24 cellular contexts compared by ENCODE assay signal in the genomic region with DNA sequence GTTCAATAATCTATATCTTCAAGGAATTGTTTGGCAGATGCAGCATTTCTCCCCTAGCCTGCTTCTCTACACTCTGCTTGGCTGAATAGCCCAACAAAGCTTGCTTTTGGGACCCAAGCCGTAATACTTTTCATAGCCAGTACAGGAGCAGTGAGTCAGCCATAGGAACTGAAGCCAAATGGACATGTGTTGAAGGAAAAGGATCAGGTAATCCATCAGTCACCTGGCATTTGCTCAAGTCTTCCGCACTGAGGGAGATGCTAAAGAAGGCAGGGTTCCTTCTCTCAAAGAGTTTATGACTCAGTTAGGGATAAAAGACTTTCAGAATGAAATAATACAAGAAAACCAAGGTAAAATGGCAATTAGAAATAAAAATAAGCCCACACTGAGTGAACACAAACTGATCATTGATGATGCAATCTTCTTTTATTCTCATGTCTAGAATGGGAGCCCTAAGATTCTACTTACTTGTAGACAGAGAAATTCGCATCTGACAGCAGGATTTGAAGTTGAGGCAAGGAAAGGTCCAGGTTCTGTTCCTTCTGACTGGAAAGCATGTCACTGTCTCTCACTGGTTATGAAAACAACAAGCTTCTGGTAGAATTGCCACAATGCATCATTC. TPM values are rescaled to one million over a fixed set of nuclear protein-coding genes. Genes with fewer than 3 reads are reported as not detected.
DNase-seq lines count a peak whose midpoint lies in the region; FAIRE-seq and TF ChIP-seq lines count a peak whose summit lies in the region.
"Had no signal": no experiment of that assay in that cellular context is flagged by ENCODE, and none has a peak within 500 bp of the region (broad histone marks: within the 10 kb centered on the region; RNA-seq: fewer than 3 reads in every experiment).

No MANE protein-coding gene starts in this region.

- H3K27me3 Mint-ChIP-seq in T-helper 2 cell treated with Interferon-gamma antibody and Interleukin-4, amounts not matched to agents 5 μg/mL and 100 μg/mL, for 36 hours (ENCODE audit: low read depth) = no peaks in the 10 kb centered on the region
- H3K27me3 Mint-ChIP-seq: activated B cell treated with CpG ODN at 0.5 μM for 24 hours; activated CD4-positive, alpha-beta memory T cell treated with anti-CD3 and anti-CD28 coated beads, Interleukin-2, amount 10 ng/mL, durations not matched to agents 7 days and 5 days; activated naive CD8-positive, alpha-beta T cell; CD4-positive, CD25-positive, alpha-beta regulatory T cell had no signal

- H3K4me3 Mint-ChIP-seq in T-helper 2 cell treated with Interferon-gamma antibody and Interleukin-4, amounts not matched to agents 5 μg/mL and 100 μg/mL, for 36 hours = no peak overlapping the region
- H3K4me3 Mint-ChIP-seq: activated B cell treated with CpG ODN at 0.5 μM for 24 hours; activated CD4-positive, alpha-beta memory T cell treated with anti-CD3 and anti-CD28 coated beads, Interleukin-2, amount 10 ng/mL, durations not matched to agents 7 days and 5 days; activated naive CD8-positive, alpha-beta T cell had no signal

- H3K9me3 ChIP-seq in OCI-LY7 (ENCODE audit: low read length) = no peaks in the 10 kb centered on the region
- H3K9me3 ChIP-seq: ascending aorta, psoas muscle had no signal

- no peaks in the 10 kb centered on the region for H3K9me3 Mint-ChIP-seq in T-helper 2 cell treated with Interferon-gamma antibody and Interleukin-4, amounts not matched to agents 5 μg/mL and 100 μg/mL, for 36 hours
- H3K9me3 Mint-ChIP-seq: activated B cell treated with CpG ODN at 0.5 μM for 24 hours; activated CD4-positive, alpha-beta memory T cell treated with anti-CD3 and anti-CD28 coated beads, Interleukin-2, amount 10 ng/mL, durations not matched to agents 7 days and 5 days had no signal

- POLR2A ChIA-PET in OCI-LY7 (lab: Charles Lee) = no interaction called here

- peak; percentile 30 for FAIRE-seq in H54 (lab: Jason Lieb, UNC)
- FAIRE-seq in bronchial epithelial cell (lab: Jason Lieb, UNC) = peak; percentile 94
- FAIRE-seq: GM12891, kidney had no signal

- DNase-seq in H54 (ENCODE audit: insufficient read length, low spot score) (no peak), NCI-H446 treated with DMSO at 0.1 percent for 48 hours (lab: John Stamatoyannopoulos, UW) (peak; percentile 94), bronchial epithelial cell (ENCODE audit: low read depth) (peak; percentile 87), occipital lobe (lab: John Stamatoyannopoulos, UW) (peak; percentile 9), OCI-LY7 (ENCODE audit: low spot score) (no peak), glomerular visceral epithelial cell (ENCODE audit: extremely low spot score) (no peak)
- no peak for DNase-seq in T-helper 2 cell treated with Interferon-gamma antibody and Interleukin-4, amounts not matched to agents 5 μg/mL and 100 μg/mL, for 36 hours (ENCODE audit: low spot score)
- DNase-seq: activated B cell treated with CpG ODN at 0.5 μM for 24 hours; activated CD4-positive, alpha-beta memory T cell treated with anti-CD3 and anti-CD28 coated beads, Interleukin-2, amount 10 ng/mL, durations not matched to agents 7 days and 5 days; CD4-positive, CD25-positive, alpha-beta regulatory T cell; effector CD4-positive, alpha-beta T cell; GOT3; kidney; MV-4-11; NCI-H69; psoas muscle; T-helper 9 cell; trophoblast cell had no signal

- no peaks in the 10 kb centered on the region for H3K4me1 ChIP-seq in OCI-LY7 (ENCODE audit: insufficient read depth, low read length, poor library complexity, severe bottlenecking)
- H3K4me1 ChIP-seq: ascending aorta, psoas muscle had no signal

- CTCF ChIA-PET in OCI-LY7 (lab: Charles Lee; ENCODE audit: unreplicated experiment) = no interaction called here

- H3K27ac Mint-ChIP-seq in T-helper 2 cell treated with Interferon-gamma antibody and Interleukin-4, amounts not matched to agents 5 μg/mL and 100 μg/mL, for 36 hours = no peak overlapping the region
- H3K27ac Mint-ChIP-seq: activated B cell treated with CpG ODN at 0.5 μM for 24 hours; activated CD4-positive, alpha-beta memory T cell treated with anti-CD3 and anti-CD28 coated beads, Interleukin-2, amount 10 ng/mL, durations not matched to agents 7 days and 5 days; activated naive CD8-positive, alpha-beta T cell; CD4-positive, CD25-positive, alpha-beta regulatory T cell had no signal

- TF ChIP-seq CTCF in bronchial epithelial cell (IDR thresholded peaks at IDR 0.05; ENCODE audit: insufficient read depth, low read length, severe bottlenecking) (no peak), OCI-LY7 (conservative IDR thresholded peaks at IDR 0.05; ENCODE audit: low read length) (no peak)

- no peak for TF ChIP-seq POLR2A in H54 (IDR thresholded peaks at IDR 0.05; ENCODE audit: low read depth, low read length)

- H3K36me3 ChIP-seq in bronchial epithelial cell (ENCODE audit: control insufficient read depth, insufficient read depth, low read length) = no peaks in the 10 kb centered on the region
- H3K36me3 ChIP-seq in OCI-LY7 (ENCODE audit: insufficient read depth, low read length) = no peaks in the 10 kb centered on the region
- H3K36me3 ChIP-seq: ascending aorta had no signal

- BruUV-seq in OCI-LY7 (replicated peaks; lab: Mats Ljungman, UMichigan) = no TSS peak

- peaks cover 2% of the 10 kb centered on the region for H3K27me3 ChIP-seq in bronchial epithelial cell (ENCODE audit: control insufficient read depth, insufficient read depth, low read length)
- H3K27me3 ChIP-seq: ascending aorta had no signal

- H3K9me2 ChIP-seq in OCI-LY7 (ENCODE audit: insufficient read depth, low read length) = no peaks in the 10 kb centered on the region

- H3K36me3 Mint-ChIP-seq in T-helper 2 cell treated with Interferon-gamma antibody and Interleukin-4, amounts not matched to agents 5 μg/mL and 100 μg/mL, for 36 hours (ENCODE audit: low read depth) = no peaks in the 10 kb centered on the region
- H3K36me3 Mint-ChIP-seq: activated naive CD8-positive, alpha-beta T cell; CD4-positive, CD25-positive, alpha-beta regulatory T cell had no signal

- no peak overlapping the region for H2AFZ ChIP-seq in OCI-LY7 (ENCODE audit: low read length)

- no peaks in the 10 kb centered on the region for H3K4me1 Mint-ChIP-seq in T-helper 2 cell treated with Interferon-gamma antibody and Interleukin-4, amounts not matched to agents 5 μg/mL and 100 μg/mL, for 36 hours (ENCODE audit: low read depth)
- H3K4me1 Mint-ChIP-seq: activated B cell treated with CpG ODN at 0.5 μM for 24 hours; activated CD4-positive, alpha-beta memory T cell treated with anti-CD3 and anti-CD28 coated beads, Interleukin-2, amount 10 ng/mL, durations not matched to agents 7 days and 5 days; CD4-positive, CD25-positive, alpha-beta regulatory T cell had no signal

- H3K4me2 ChIP-seq in OCI-LY7 (ENCODE audit: low read length) = no peak overlapping the region
- H3K4me2 ChIP-seq: KMS-11 had no signal

- no peaks in the 10 kb centered on the region for H4K20me1 ChIP-seq in OCI-LY7 (ENCODE audit: insufficient read depth, low read length)

- no peak overlapping the region for H3K4me3 ChIP-seq in bronchial epithelial cell (ENCODE audit: low read depth, low read length)
- no peak overlapping the region for H3K4me3 ChIP-seq in OCI-LY7 (ENCODE audit: low read depth, low read length, poor library complexity, severe bottlenecking)
- H3K4me3 ChIP-seq: ascending aorta, lung, psoas muscle, skin epidermis had no signal

- intact Hi-C loops in OCI-LY7 (cut with micrococcal nuclease; ENCODE audit: unreplicated experiment) = no loop called here

- H3K79me2 ChIP-seq in OCI-LY7 (ENCODE audit: insufficient read depth, low read depth, low read length) = no peaks in the 10 kb centered on the region

- H3K27ac ChIP-seq in OCI-LY7 (ENCODE audit: low read depth, low read length, poor library complexity, severe bottlenecking) = no peak overlapping the region
- H3K27ac ChIP-seq: ascending aorta, KMS-11, psoas muscle, skin epidermis had no signal

RNA-seq across cellular contexts. Expression of a gene that starts 13.2 kb away (rescaled TPM):
- total RNA-seq in bronchial epithelial cell = not detected in 2 replicates
- 29.8 TPM for total RNA-seq in occipital lobe
- total RNA-seq in OCI-LY7 (2014; rRNA removed; shearing (Covaris generic)) = not detected in 2 replicates
- not detected in 2 replicates for total RNA-seq in OCI-LY7 (2022)
- total RNA-seq: activated B cell treated with CpG ODN at 0.5 μM for 24 hours; activated CD4-positive, alpha-beta memory T cell treated with anti-CD3 and anti-CD28 coated beads, Interleukin-2, amount 10 ng/mL, durations not matched to agents 7 days and 5 days; ascending aorta; CD4-positive, CD25-positive, alpha-beta regulatory T cell; kidney; psoas muscle had no signal

Comparison
In these comparisons a context has a peak if more than half of its experiments do, and no peak if none do; other contexts are left out.
1. DNase-seq: peak in NCI-H446 treated with DMSO at 0.1 percent for 48 hours (single experiment), bronchial epithelial cell (single experiment) and occipital lobe (single experiment); none in H54 (single experiment), OCI-LY7 (single experiment), T-helper 2 cell treated with Interferon-gamma antibody and Interleukin-4, amounts not matched to agents 5 μg/mL and 100 μg/mL, for 36 hours (single experiment) and glomerular visceral epithelial cell (single experiment).
2. RNA of a gene that starts 13.2 kb away (total RNA-seq): 29.8 TPM in occipital lobe (single experiment); not detected in bronchial epithelial cell and not detected in OCI-LY7; every median in the first group is over 10 times any median in the second.